ENCODE assay signal across 25 cellular contexts in genomic region chr4:119946359-119946758, GRCh38.
DNase-seq lines count a peak whose midpoint lies in the region; ATAC-seq and TF ChIP-seq lines count a peak whose summit lies in the region.
"Had no signal": no experiment of that assay in that cellular context is flagged by ENCODE, and none has a peak within 500 bp of the region (broad histone marks: within the 10 kb centered on the region; RNA-seq: fewer than 3 reads in every experiment).

No MANE protein-coding gene starts in this region.

- H3K4me3 ChIP-seq in upper lobe of right lung = no peak overlapping the region
- H3K4me3 ChIP-seq: BLaER1, GM12878, GM23338, Peyer's patch had no signal

- no peak overlapping the region for H3K27ac ChIP-seq in upper lobe of right lung
- H3K27ac ChIP-seq: 22Rv1, BLaER1, Peyer's patch had no signal

- intact Hi-C loops in upper lobe of right lung (cut with DNase I) = no loop called here
- intact Hi-C loops in activated CD4-positive, alpha-beta memory T cell treated with anti-CD3 and anti-CD28 coated beads for 36 hours (cut with micrococcal nuclease) = no loop called here

- H3K4me1 Mint-ChIP-seq in activated CD4-positive, alpha-beta memory T cell treated with anti-CD3 and anti-CD28 coated beads for 36 hours (ENCODE audit: low read depth) = no peaks in the 10 kb centered on the region
- H3K4me1 Mint-ChIP-seq: GM23338 had no signal

- DNase-seq in NCI-H2029 (lab: John Stamatoyannopoulos, UW) (peak; percentile 3), NCI-H2029 treated with DMSO at 0.1 percent for 48 hours (lab: John Stamatoyannopoulos, UW) (no peak), NCI-H510A treated with DMSO at 0.1 percent for 48 hours (lab: John Stamatoyannopoulos, UW) (peak; percentile 59), fibroblast of peridontal ligament (ENCODE audit: extremely low read depth) (peak; percentile 31), upper lobe of right lung (no peak), SKM-1 treated with dmso at 0.1 percent for 144 hours (lab: John Stamatoyannopoulos, UW; ENCODE audit: unreplicated experiment) (no peak)
- no peak for DNase-seq in activated CD4-positive, alpha-beta memory T cell treated with anti-CD3 and anti-CD28 coated beads for 36 hours
- DNase-seq: ACHN; CD4-positive, alpha-beta T cell; COR-L47; DND-41; HCEC 1CT; KG1; NCI-H1105 treated with DMSO at 0.1 percent for 48 hours; NCI-H2081 treated with DMSO at 0.1 percent for 48 hours; NCI-H2227 treated with DMSO at 0.1 percent for 48 hours; NCI-H524; NCI-H82; Peyer's patch; SW 1271 had no signal

- H3K9me3 ChIP-seq in upper lobe of right lung = no peaks in the 10 kb centered on the region
- H3K9me3 ChIP-seq: BLaER1, Peyer's patch had no signal

- H3K4me1 ChIP-seq in upper lobe of right lung = no peaks in the 10 kb centered on the region
- H3K4me1 ChIP-seq: BLaER1, Peyer's patch had no signal

- no peak overlapping the region for H3K4me3 Mint-ChIP-seq in activated CD4-positive, alpha-beta memory T cell treated with anti-CD3 and anti-CD28 coated beads for 36 hours
- H3K4me3 Mint-ChIP-seq: CD4-positive, alpha-beta T cell; GM23338 had no signal

- no peaks in the 10 kb centered on the region for H3K27me3 ChIP-seq in upper lobe of right lung
- H3K27me3 ChIP-seq: BLaER1, Peyer's patch had no signal

- no peak overlapping the region for H3K27ac Mint-ChIP-seq in activated CD4-positive, alpha-beta memory T cell treated with anti-CD3 and anti-CD28 coated beads for 36 hours
- H3K27ac Mint-ChIP-seq: CD4-positive, alpha-beta T cell; GM23338 had no signal

- CTCF ChIA-PET in activated CD4-positive, alpha-beta memory T cell treated with anti-CD3 and anti-CD28 coated beads for 36 hours (lab: Charles Lee) = no interaction called here

- no peaks in the 10 kb centered on the region for H3K27me3 Mint-ChIP-seq in activated CD4-positive, alpha-beta memory T cell treated with anti-CD3 and anti-CD28 coated beads for 36 hours
- H3K27me3 Mint-ChIP-seq: CD4-positive, alpha-beta T cell had no signal

- POLR2A ChIA-PET in activated CD4-positive, alpha-beta memory T cell treated with anti-CD3 and anti-CD28 coated beads for 36 hours (lab: Charles Lee) = no interaction called here

- H3K9me3 Mint-ChIP-seq in activated CD4-positive, alpha-beta memory T cell treated with anti-CD3 and anti-CD28 coated beads for 36 hours = no peaks in the 10 kb centered on the region
- H3K9me3 Mint-ChIP-seq: GM23338 had no signal

- no peak for TF ChIP-seq CTCF in upper lobe of right lung (IDR thresholded peaks at IDR 0.05)

- H3K36me3 Mint-ChIP-seq in activated CD4-positive, alpha-beta memory T cell treated with anti-CD3 and anti-CD28 coated beads for 36 hours = no peaks in the 10 kb centered on the region

- no peaks in the 10 kb centered on the region for H3K36me3 ChIP-seq in upper lobe of right lung
- H3K36me3 ChIP-seq: BLaER1, Peyer's patch had no signal

- ATAC-seq in upper lobe of right lung = peak; percentile 76
- ATAC-seq in GM18861 (IDR thresholded peaks at IDR 0.05; ENCODE audit: unreplicated experiment) = no peak
- ATAC-seq: GM12878, GM23338 had no signal

Comparison
In these comparisons a context has a peak if more than half of its experiments do, and no peak if none do; other contexts are left out.
1. DNase-seq: peak in NCI-H2029 (single experiment), NCI-H510A treated with DMSO at 0.1 percent for 48 hours (single experiment) and fibroblast of peridontal ligament (single experiment); none in NCI-H2029 treated with DMSO at 0.1 percent for 48 hours (single experiment), upper lobe of right lung (single experiment), activated CD4-positive, alpha-beta memory T cell treated with anti-CD3 and anti-CD28 coated beads for 36 hours (single experiment) and SKM-1 treated with dmso at 0.1 percent for 144 hours (single experiment).